13 cellular contexts compared by ENCODE assay signal in genomic region chr17:35769895-35770486, GRCh38. TPM values are rescaled to one million over a fixed set of nuclear protein-coding genes. Genes with fewer than 3 reads are reported as not detected.
DNase-seq lines count a peak whose midpoint lies in the region; ATAC-seq, FAIRE-seq and TF ChIP-seq lines count a peak whose summit lies in the region.
"Had no signal": no experiment of that assay in that cellular context is flagged by ENCODE, and none has a peak within 500 bp of the region (broad histone marks: within the 10 kb centered on the region; RNA-seq: fewer than 3 reads in every experiment).

No MANE protein-coding gene starts in this region.

- peaks cover 4% of the 10 kb centered on the region for H3K4me1 ChIP-seq in HepG2 (ENCODE audit: insufficient read depth, low read length)

- ATAC-seq in HepG2 = no peak
- ATAC-seq in GM21619 (IDR thresholded peaks at IDR 0.05; ENCODE audit: unreplicated experiment) = no peak
- no peak for ATAC-seq in GM21737 (IDR thresholded peaks at IDR 0.05; ENCODE audit: unreplicated experiment)
- no peak for ATAC-seq in Right ventricle myocardium inferior

- no peak for TF ChIP-seq RAD21 in HepG2 (CRISPR knock-in tag; IDR thresholded peaks at IDR 0.05)

- H3K4me3 ChIP-seq in AG09309 (ENCODE audit: control insufficient read depth, low read depth, low read length) (no peak overlapping the region), HepG2 (replicated peaks in 1 of 3; ENCODE audit: insufficient read depth in 1 of 3, low read depth in 2 of 3, low read length in 3 of 3) (no peak overlapping the region), coronary artery (no peak overlapping the region)

- no TSS peak for BruUV-seq in HepG2 (replicated peaks; lab: Mats Ljungman, UMichigan)

- no peaks in the 10 kb centered on the region for H3K36me3 ChIP-seq in HepG2 (replicated peaks in 1 of 2; ENCODE audit: control insufficient read depth in 1 of 2, insufficient read depth in 2 of 2, low read length in 2 of 2)

- H3K27me3 ChIP-seq in HepG2 (ENCODE audit: control insufficient read depth in 1 of 2, insufficient read depth in 2 of 2, low read length in 2 of 2) = peaks cover 4 to 66% of the 10 kb centered on the region in 2 experiments; a peak in 3 of 5 replicates

- TF ChIP-seq EP300 in HepG2 (IDR thresholded peaks at IDR 0.05; ENCODE audit: low read depth in 2 of 2, low read length in 2 of 2) (no peak), HepG2 (CRISPR knock-in tag; IDR thresholded peaks at IDR 0.05; ENCODE audit: borderline replicate concordance) (no peak)

- no peak for TF ChIP-seq POLR2A in HepG2 (IDR thresholded peaks at IDR 0.05; ENCODE audit: insufficient read depth in 1 of 2, low read depth in 2 of 2, low read length in 2 of 2)

- no peaks in the 10 kb centered on the region for H4K20me1 ChIP-seq in HepG2 (ENCODE audit: insufficient read depth, low read length)

- WGBS in HepG2 (ENCODE audit: low lambda C conversion rate) = 78% methylated on average over 41 of the region's 48 CpGs

- H3K27ac ChIP-seq in VCaP (no peak overlapping the region), HepG2 (ENCODE audit: extremely low read length, insufficient read depth, low read length) (no peak overlapping the region), coronary artery (no peak overlapping the region)

- in situ Hi-C loops in GM13977 (cut with MboI; ENCODE audit: low pct_unique_long_range_greater_than_20kb, low sequenced_read_pairs, unreplicated experiment) = no loop called here
- in situ Hi-C loops in HepG2 (cut with HindIII; ENCODE audit: extremely low pct_ligation_motif_present, low pct_unique_long_range_greater_than_20kb) = no loop called here

- POLR2A ChIA-PET in HepG2 (lab: Yijun Ruan, JAX) = no interaction called here

- no peak overlapping the region for H3K9ac ChIP-seq in HepG2 (ENCODE audit: insufficient read depth, low read depth, low read length)

- CTCF ChIA-PET in HepG2 (lab: Yijun Ruan, JAX; ENCODE audit: low intra/inter-chr PET ratio, low total read pairs) = no interaction called here

- TF ChIP-seq CTCF in AG09309 (IDR thresholded peaks at IDR 0.05; ENCODE audit: control insufficient read depth, insufficient read depth, low read depth, low read length, missing control alignments) (peak; percentile 18), GM13977 (IDR thresholded peaks at IDR 0.05; ENCODE audit: extremely low read depth, insufficient read depth, missing control alignments) (peak; percentile 29), VCaP (conservative IDR thresholded peaks at IDR 0.05) (peak; percentile 55), HepG2 (CRISPR knock-in tag; IDR thresholded peaks at IDR 0.05) (peak; percentile 42), coronary artery (IDR thresholded peaks at IDR 0.05) (no peak)

- no peak for FAIRE-seq in HepG2 (lab: Jason Lieb, UNC)

- H3K4me2 ChIP-seq in HepG2 (ENCODE audit: low read depth, low read length) = no peak overlapping the region

- H3K79me2 ChIP-seq in HepG2 (ENCODE audit: insufficient read depth, low read length) = no peaks in the 10 kb centered on the region

- no peaks in the 10 kb centered on the region for H3K9me3 ChIP-seq in HepG2 (ENCODE audit: low read length)

- intact Hi-C loops in HepG2 (cut with micrococcal nuclease; ENCODE audit: unreplicated experiment) = no loop called here
- intact Hi-C loops in Right ventricle myocardium inferior (cut with DNase I) = no loop called here

- no peak overlapping the region for H2AFZ ChIP-seq in HepG2 (ENCODE audit: low read length)

- DNase-seq in AG09309 (ENCODE audit: low read depth) (no peak), GM13977 (ENCODE audit: low spot score) (no peak), HepG2 (ENCODE audit: low spot score) (no peak), coronary artery (ENCODE audit: low spot score) (no peak), Right ventricle myocardium inferior (ENCODE audit: missing footprints) (no peak)
- DNase-seq: activated naive CD8-positive, alpha-beta T cell treated with anti-CD3 and anti-CD28 coated beads for 36 hours; DMS153; islet precursor cell; MV-4-11 had no signal

RNA-seq across cellular contexts. Expression of gene C17orf50, which starts 9.3 kb away (rescaled TPM):
- total RNA-seq in HepG2 (2016; rRNA removed; fragmentation: Illumina TruSeq; extraction: Trizol) = not detected in 2 replicates
- total RNA-seq in HepG2 (2016; cell fraction: cytosol; rRNA removed; fragmentation: Illumina TruSeq; extraction: Trizol; ENCODE audit: low read depth) = not detected in 2 replicates
- not detected in 2 replicates for total RNA-seq in HepG2 (2016; cell fraction: insoluble cytoplasmic fraction; rRNA removed; fragmentation: Illumina TruSeq; extraction: Trizol)
- not detected in 2 replicates for total RNA-seq in HepG2 (2016; cell fraction: membrane; rRNA removed; fragmentation: Illumina TruSeq; extraction: Trizol)
- total RNA-seq in HepG2 (2016; cell fraction: nucleus; rRNA removed; fragmentation: Illumina TruSeq; extraction: Trizol) = not detected in 2 replicates
- not detected in 2 replicates for polyA plus RNA-seq in HepG2 (2011; rRNA removed)
- not detected in 2 replicates for polyA plus RNA-seq in HepG2 (2011; cell fraction: cytosol; rRNA removed)
- polyA plus RNA-seq in HepG2 (2011; cell fraction: nucleus; rRNA removed) = not detected in 2 replicates
- polyA plus RNA-seq in HepG2 (2012) = not detected in 2 replicates
- polyA plus RNA-seq in HepG2 (2016; cell fraction: cytosol; fragmentation: Illumina TruSeq; extraction: Trizol; ENCODE audit: low read depth) = not detected in 2 replicates
- polyA plus RNA-seq in HepG2 (2016; cell fraction: insoluble cytoplasmic fraction; fragmentation: Illumina TruSeq; extraction: Trizol; ENCODE audit: low read depth) = not detected in 2 replicates
- polyA plus RNA-seq in HepG2 (2016; cell fraction: membrane; fragmentation: Illumina TruSeq; extraction: Trizol; ENCODE audit: low read depth) = not detected in 2 replicates
- not detected in 2 replicates for polyA plus RNA-seq in HepG2 (2016; cell fraction: nucleus; fragmentation: Illumina TruSeq; extraction: Trizol; ENCODE audit: insufficient read depth, low read depth)
- not detected in 2 replicates for polyA minus RNA-seq in HepG2 (2011; rRNA and poly(A)+ RNA removed; ENCODE audit: low replicate concordance)
- not detected in 2 replicates for polyA minus RNA-seq in HepG2 (2011; cell fraction: cytosol; rRNA and poly(A)+ RNA removed)
- polyA minus RNA-seq in HepG2 (2011; cell fraction: nucleus; rRNA and poly(A)+ RNA removed) = not detected in 2 replicates
- total RNA-seq in Right ventricle myocardium inferior = not detected
- total RNA-seq: activated naive CD8-positive, alpha-beta T cell treated with anti-CD3 and anti-CD28 coated beads for 36 hours; glomerular endothelial cell had no signal

RNA-seq across cellular contexts. Expression of gene GAS2L2, which starts 17.0 kb away (rescaled TPM):
- total RNA-seq in HepG2 (2016; rRNA removed; fragmentation: Illumina TruSeq; extraction: Trizol) (not detected in 2 replicates), Right ventricle myocardium inferior (0.27 TPM)
- total RNA-seq in HepG2 (2016; cell fraction: cytosol; rRNA removed; fragmentation: Illumina TruSeq; extraction: Trizol; ENCODE audit: low read depth) = not detected in 2 replicates
- not detected in 2 replicates for total RNA-seq in HepG2 (2016; cell fraction: insoluble cytoplasmic fraction; rRNA removed; fragmentation: Illumina TruSeq; extraction: Trizol)
- not detected in 2 replicates for total RNA-seq in HepG2 (2016; cell fraction: membrane; rRNA removed; fragmentation: Illumina TruSeq; extraction: Trizol)
- total RNA-seq in HepG2 (2016; cell fraction: nucleus; rRNA removed; fragmentation: Illumina TruSeq; extraction: Trizol) = not detected in 2 replicates
- not detected in 2 replicates for polyA plus RNA-seq in HepG2 (2011; rRNA removed)
- polyA plus RNA-seq in HepG2 (2011; cell fraction: cytosol; rRNA removed) = not detected in 2 replicates
- polyA plus RNA-seq in HepG2 (2011; cell fraction: nucleus; rRNA removed) = not detected in 2 replicates
- polyA plus RNA-seq in HepG2 (2012) = not detected in 2 replicates
- not detected in 2 replicates for polyA plus RNA-seq in HepG2 (2016; cell fraction: cytosol; fragmentation: Illumina TruSeq; extraction: Trizol; ENCODE audit: low read depth)
- not detected in 2 replicates for polyA plus RNA-seq in HepG2 (2016; cell fraction: insoluble cytoplasmic fraction; fragmentation: Illumina TruSeq; extraction: Trizol; ENCODE audit: low read depth)
- not detected in 2 replicates for polyA plus RNA-seq in HepG2 (2016; cell fraction: membrane; fragmentation: Illumina TruSeq; extraction: Trizol; ENCODE audit: low read depth)
- polyA plus RNA-seq in HepG2 (2016; cell fraction: nucleus; fragmentation: Illumina TruSeq; extraction: Trizol; ENCODE audit: insufficient read depth, low read depth) = not detected in 2 replicates
- 0.06 and 0.09 TPM in 2 replicates for polyA minus RNA-seq in HepG2 (2011; rRNA and poly(A)+ RNA removed; ENCODE audit: low replicate concordance)
- polyA minus RNA-seq in HepG2 (2011; cell fraction: cytosol; rRNA and poly(A)+ RNA removed) = not detected in 2 replicates
- polyA minus RNA-seq in HepG2 (2011; cell fraction: nucleus; rRNA and poly(A)+ RNA removed) = not detected in 2 replicates
- total RNA-seq: glomerular endothelial cell had no signal

RNA-seq across cellular contexts. Expression of gene MMP28, which starts 25.4 kb away (rescaled TPM):
- total RNA-seq in HepG2 (2016; rRNA removed; fragmentation: Illumina TruSeq; extraction: Trizol) = not detected in 2 replicates
- total RNA-seq in HepG2 (2016; cell fraction: cytosol; rRNA removed; fragmentation: Illumina TruSeq; extraction: Trizol; ENCODE audit: low read depth) = not detected in 2 replicates
- total RNA-seq in HepG2 (2016; cell fraction: insoluble cytoplasmic fraction; rRNA removed; fragmentation: Illumina TruSeq; extraction: Trizol) = not detected in 2 replicates
- not detected in 2 replicates for total RNA-seq in HepG2 (2016; cell fraction: membrane; rRNA removed; fragmentation: Illumina TruSeq; extraction: Trizol)
- not detected in 2 replicates for total RNA-seq in HepG2 (2016; cell fraction: nucleus; rRNA removed; fragmentation: Illumina TruSeq; extraction: Trizol)
- not detected in 2 replicates for polyA plus RNA-seq in HepG2 (2011; rRNA removed)
- not detected in 2 replicates for polyA plus RNA-seq in HepG2 (2011; cell fraction: cytosol; rRNA removed)
- polyA plus RNA-seq in HepG2 (2011; cell fraction: nucleus; rRNA removed) = not detected in 2 replicates
- not detected in 2 replicates for polyA plus RNA-seq in HepG2 (2012)
- polyA plus RNA-seq in HepG2 (2016; cell fraction: cytosol; fragmentation: Illumina TruSeq; extraction: Trizol; ENCODE audit: low read depth) = not detected in 2 replicates
- not detected in 2 replicates for polyA plus RNA-seq in HepG2 (2016; cell fraction: insoluble cytoplasmic fraction; fragmentation: Illumina TruSeq; extraction: Trizol; ENCODE audit: low read depth)
- polyA plus RNA-seq in HepG2 (2016; cell fraction: membrane; fragmentation: Illumina TruSeq; extraction: Trizol; ENCODE audit: low read depth) = not detected in 2 replicates
- not detected in 2 replicates for polyA plus RNA-seq in HepG2 (2016; cell fraction: nucleus; fragmentation: Illumina TruSeq; extraction: Trizol; ENCODE audit: insufficient read depth, low read depth)
- polyA minus RNA-seq in HepG2 (2011; rRNA and poly(A)+ RNA removed; ENCODE audit: low replicate concordance) = 11.8 TPM in 1 of 2 replicates, not detected in the other
- not detected in 2 replicates for polyA minus RNA-seq in HepG2 (2011; cell fraction: cytosol; rRNA and poly(A)+ RNA removed)
- polyA minus RNA-seq in HepG2 (2011; cell fraction: nucleus; rRNA and poly(A)+ RNA removed) = not detected in 2 replicates
- 2.3 TPM for total RNA-seq in Right ventricle myocardium inferior

RNA-seq across cellular contexts. Expression of gene RASL10B, which starts 38.6 kb away (rescaled TPM):
- total RNA-seq in HepG2 (2016; rRNA removed; fragmentation: Illumina TruSeq; extraction: Trizol) (11.0 TPM in 2 replicates), Right ventricle myocardium inferior (18.9 TPM)
- total RNA-seq in HepG2 (2016; cell fraction: cytosol; rRNA removed; fragmentation: Illumina TruSeq; extraction: Trizol; ENCODE audit: low read depth) = 6.7 and 7.7 TPM in 2 replicates
- 9.5 and 11.0 TPM in 2 replicates for total RNA-seq in HepG2 (2016; cell fraction: insoluble cytoplasmic fraction; rRNA removed; fragmentation: Illumina TruSeq; extraction: Trizol)
- 22.4 and 23.7 TPM in 2 replicates for total RNA-seq in HepG2 (2016; cell fraction: membrane; rRNA removed; fragmentation: Illumina TruSeq; extraction: Trizol)
- 5.6 and 6.2 TPM in 2 replicates for total RNA-seq in HepG2 (2016; cell fraction: nucleus; rRNA removed; fragmentation: Illumina TruSeq; extraction: Trizol)
- polyA plus RNA-seq in HepG2 (2011; rRNA removed) = 7.5 and 8.8 TPM in 2 replicates
- polyA plus RNA-seq in HepG2 (2011; cell fraction: cytosol; rRNA removed) = 5.6 and 9.6 TPM in 2 replicates
- polyA plus RNA-seq in HepG2 (2011; cell fraction: nucleus; rRNA removed) = 7.2 and 7.9 TPM in 2 replicates
- polyA plus RNA-seq in HepG2 (2012) = 7.8 and 8.4 TPM in 2 replicates
- polyA plus RNA-seq in HepG2 (2016; cell fraction: cytosol; fragmentation: Illumina TruSeq; extraction: Trizol; ENCODE audit: low read depth) = 10.8 and 10.9 TPM in 2 replicates
- polyA plus RNA-seq in HepG2 (2016; cell fraction: insoluble cytoplasmic fraction; fragmentation: Illumina TruSeq; extraction: Trizol; ENCODE audit: low read depth) = 11.0 and 13.4 TPM in 2 replicates
- 23.2 and 26.5 TPM in 2 replicates for polyA plus RNA-seq in HepG2 (2016; cell fraction: membrane; fragmentation: Illumina TruSeq; extraction: Trizol; ENCODE audit: low read depth)
- polyA plus RNA-seq in HepG2 (2016; cell fraction: nucleus; fragmentation: Illumina TruSeq; extraction: Trizol; ENCODE audit: insufficient read depth, low read depth) = 9.0 and 10.2 TPM in 2 replicates
- 31.4 TPM in 1 of 2 replicates, not detected in the other for polyA minus RNA-seq in HepG2 (2011; rRNA and poly(A)+ RNA removed; ENCODE audit: low replicate concordance)
- 7.5 and 10.6 TPM in 2 replicates for polyA minus RNA-seq in HepG2 (2011; cell fraction: cytosol; rRNA and poly(A)+ RNA removed)
- polyA minus RNA-seq in HepG2 (2011; cell fraction: nucleus; rRNA and poly(A)+ RNA removed) = 5.0 and 7.1 TPM in 2 replicates

RNA-seq across cellular contexts. Expression of gene TAF15, which starts 39.3 kb away (rescaled TPM):
- total RNA-seq in HepG2 (2016; rRNA removed; fragmentation: Illumina TruSeq; extraction: Trizol) = 26.5 and 49.9 TPM in 2 replicates
- total RNA-seq in HepG2 (2016; cell fraction: cytosol; rRNA removed; fragmentation: Illumina TruSeq; extraction: Trizol; ENCODE audit: low read depth) = 10.6 and 10.7 TPM in 2 replicates
- 25.5 and 47.5 TPM in 2 replicates for total RNA-seq in HepG2 (2016; cell fraction: insoluble cytoplasmic fraction; rRNA removed; fragmentation: Illumina TruSeq; extraction: Trizol)
- total RNA-seq in HepG2 (2016; cell fraction: membrane; rRNA removed; fragmentation: Illumina TruSeq; extraction: Trizol) = 22.1 and 24.1 TPM in 2 replicates
- 71.1 and 76.3 TPM in 2 replicates for total RNA-seq in HepG2 (2016; cell fraction: nucleus; rRNA removed; fragmentation: Illumina TruSeq; extraction: Trizol)
- 25.2 and 29.3 TPM in 2 replicates for polyA plus RNA-seq in HepG2 (2011; rRNA removed)
- 8.2 and 12.4 TPM in 2 replicates for polyA plus RNA-seq in HepG2 (2011; cell fraction: cytosol; rRNA removed)
- 33.6 and 41.0 TPM in 2 replicates for polyA plus RNA-seq in HepG2 (2011; cell fraction: nucleus; rRNA removed)
- polyA plus RNA-seq in HepG2 (2012) = 63.3 and 101 TPM in 2 replicates
- polyA plus RNA-seq in HepG2 (2016; cell fraction: cytosol; fragmentation: Illumina TruSeq; extraction: Trizol; ENCODE audit: low read depth) = 6.8 and 8.6 TPM in 2 replicates
- polyA plus RNA-seq in HepG2 (2016; cell fraction: insoluble cytoplasmic fraction; fragmentation: Illumina TruSeq; extraction: Trizol; ENCODE audit: low read depth) = 96.6 and 122 TPM in 2 replicates
- polyA plus RNA-seq in HepG2 (2016; cell fraction: membrane; fragmentation: Illumina TruSeq; extraction: Trizol; ENCODE audit: low read depth) = 13.0 and 14.7 TPM in 2 replicates
- polyA plus RNA-seq in HepG2 (2016; cell fraction: nucleus; fragmentation: Illumina TruSeq; extraction: Trizol; ENCODE audit: insufficient read depth, low read depth) = 198 and 203 TPM in 2 replicates
- polyA minus RNA-seq in HepG2 (2011; rRNA and poly(A)+ RNA removed; ENCODE audit: low replicate concordance) = 20.7 and 68.8 TPM in 2 replicates
- polyA minus RNA-seq in HepG2 (2011; cell fraction: cytosol; rRNA and poly(A)+ RNA removed) = 15.1 and 21.8 TPM in 2 replicates
- polyA minus RNA-seq in HepG2 (2011; cell fraction: nucleus; rRNA and poly(A)+ RNA removed) = 122 and 130 TPM in 2 replicates
- 95.9 TPM for total RNA-seq in Right ventricle myocardium inferior
